Comparison of ENCODE assay signal across 8 cellular contexts in genomic region chr21:37564341-37564923, GRCh38.
DNase-seq lines count a peak whose midpoint lies in the region; ATAC-seq, FAIRE-seq and TF ChIP-seq lines count a peak whose summit lies in the region.

No MANE protein-coding gene starts in this region.

- no peak for FAIRE-seq in GM12891 (lab: Jason Lieb, UNC)

- peak; percentile 6 for TF ChIP-seq CTCF in brain microvascular endothelial cell (IDR thresholded peaks at IDR 0.05; ENCODE audit: low read depth, low read length, missing control alignments)

- peak; percentile 31 for ATAC-seq in HG02884 (IDR thresholded peaks at IDR 0.05; ENCODE audit: unreplicated experiment)

- DNase-seq in GM12891 (ENCODE audit: insufficient read length, low spot score) (peak; percentile 38), NCI-H1694 treated with DMSO at 0.1 percent for 48 hours (lab: John Stamatoyannopoulos, UW) (peak; percentile 88), UCSD-AML1 (lab: John Stamatoyannopoulos, UW; ENCODE audit: unreplicated experiment) (peak; percentile 83), brain microvascular endothelial cell (peak; percentile 99), iPS-NIHi11 (ENCODE audit: low spot score) (peak; percentile 35), smooth muscle cell of the brain vasculature (ENCODE audit: low read depth, low spot score) (peak; percentile 95), retina (no peak)

- peak overlapping the region; percentile 99 for H3K27ac ChIP-seq in brain microvascular endothelial cell

- TF ChIP-seq POLR2A in GM12891 (IDR thresholded peaks at IDR 0.05; ENCODE audit: low read depth, low read length), result no peak

- no peaks in the 10 kb centered on the region for H3K27me3 ChIP-seq in brain microvascular endothelial cell (replicated peaks)

- H3K36me3 ChIP-seq in brain microvascular endothelial cell (replicated peaks), result no peaks in the 10 kb centered on the region

- H3K4me3 ChIP-seq in brain microvascular endothelial cell (ENCODE audit: low read depth, low read length), result peak overlapping the region; percentile 65

- in situ Hi-C loops in brain microvascular endothelial cell (cut with HindIII; ENCODE audit: low pct_ligation_motif_present, low sequenced_read_pairs), result no loop called here

TF ChIP-seq in GM12891, 5 proteins besides CTCF, POLR2A, EP300 and RAD21:
- TF ChIP-seq POU2F2 (IDR thresholded peaks at IDR 0.05; ENCODE audit: low read depth, low read length) (no peak), TAF1 (IDR thresholded peaks at IDR 0.05; ENCODE audit: low read depth, low read length) (no peak), PAX5 (IDR thresholded peaks at IDR 0.05; ENCODE audit: insufficient read depth, low read length, severe bottlenecking) (no peak), SPI1 (IDR thresholded peaks at IDR 0.05; ENCODE audit: low read depth, low read length) (no peak), POLR2AphosphoS5 (IDR thresholded peaks at IDR 0.05; ENCODE audit: low read depth, low read length) (no peak)
